Comparison of ENCODE assay signal across 10 cellular contexts in the genomic region with DNA sequence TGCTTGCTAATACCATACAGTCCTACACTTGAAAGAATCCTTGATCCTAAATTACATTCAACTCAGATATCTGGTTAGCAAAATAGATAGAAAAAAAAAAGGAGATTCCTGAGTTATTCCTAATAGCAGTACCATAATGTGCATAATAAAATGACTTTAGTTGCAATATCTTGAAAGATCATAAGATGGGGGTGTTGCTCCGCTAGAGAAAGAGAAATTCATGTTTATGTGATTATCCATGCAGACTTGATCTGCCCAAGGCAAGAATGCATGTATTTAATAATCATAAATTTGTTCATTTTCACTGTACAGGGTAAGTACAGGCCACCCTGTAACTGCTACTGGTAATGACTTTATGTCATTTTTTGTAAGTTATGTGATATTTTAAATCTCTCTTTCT.
DNase-seq lines count a peak whose midpoint lies in the region; ATAC-seq and TF ChIP-seq lines count a peak whose summit lies in the region.
"Had no signal": no experiment of that assay in that cellular context is flagged by ENCODE, and none has a peak within 500 bp of the region (broad histone marks: within the 10 kb centered on the region; RNA-seq: fewer than 3 reads in every experiment).

No MANE protein-coding gene starts in this region.

- intact Hi-C loops in PC-9 (cut with micrococcal nuclease; ENCODE audit: unreplicated experiment) = loop anchor here (1.0 kb wide), 1 partner anchor 416 kb away; no protein-coding TSS in a partner anchor

- H4K20me1 ChIP-seq in PC-9 (ENCODE audit: insufficient read depth) = no peaks in the 10 kb centered on the region

- H3K27ac Mint-ChIP-seq in activated T-cell treated with anti-CD3 and anti-CD28 coated beads, Interleukin-2, amount 50 U/mL, for 72 hours = no peak overlapping the region
- H3K27ac Mint-ChIP-seq: activated naive CD4-positive, alpha-beta T cell treated with anti-CD3 and anti-CD28 coated beads for 36 hours had no signal

- no peaks in the 10 kb centered on the region for H3K9me2 ChIP-seq in PC-9 (ENCODE audit: insufficient read depth)

- no peaks in the 10 kb centered on the region for H3K9me3 ChIP-seq in PC-9 (ENCODE audit: insufficient read depth, low read depth)
- H3K9me3 ChIP-seq: neutrophil had no signal

- H3K4me3 ChIP-seq in PC-9 = no peak overlapping the region
- H3K4me3 ChIP-seq in fibroblast of mammary gland (ENCODE audit: control insufficient read depth, low read depth, low read length) = no peak overlapping the region

- no peak overlapping the region for H2AFZ ChIP-seq in PC-9

- CTCF ChIA-PET in PC-9 (lab: Charles Lee) = interaction anchor here (1.0 kb wide), 1 partner anchor 416 kb away, joined by 3 read pairs; no protein-coding TSS in a partner anchor

- POLR2A ChIA-PET in PC-9 (lab: Charles Lee; ENCODE audit: unreplicated experiment) = no interaction called here

- H3F3A ChIP-seq in PC-9 (ENCODE audit: insufficient read depth, low read depth) = no peaks in the 10 kb centered on the region

- TF ChIP-seq CTCF in GM20000 (IDR thresholded peaks at IDR 0.05; ENCODE audit: extremely low read depth, missing control alignments) = peak; percentile 3
- peak; percentile 62 for TF ChIP-seq CTCF in PC-9 (conservative IDR thresholded peaks at IDR 0.05)
- peak; percentile 41 for TF ChIP-seq CTCF in fibroblast of mammary gland (conservative IDR thresholded peaks at IDR 0.05; ENCODE audit: control insufficient read depth, insufficient read depth, low read depth, low read length)

- in situ Hi-C loops in ACHN (cut with HindIII; ENCODE audit: low pct_ligation_motif_present, low pct_unique_long_range_greater_than_20kb, low sequenced_read_pairs) = no loop called here

- H3K27ac ChIP-seq in PC-9 = no peak overlapping the region

- no peak for ATAC-seq in GM18498 (IDR thresholded peaks at IDR 0.05; ENCODE audit: unreplicated experiment)
- no peak for ATAC-seq in activated T-cell treated with anti-CD3 and anti-CD28 coated beads, Interleukin-2, amount 50 U/mL, for 72 hours (replicated peaks in 1 of 2)
- ATAC-seq in HG03025 (IDR thresholded peaks at IDR 0.05; ENCODE audit: low FRiP score, unreplicated experiment) = no peak

- DNase-seq in ACHN (peak; percentile 28), GM20000 (ENCODE audit: low spot score) (no peak), PC-9 (no peak), fibroblast of mammary gland (ENCODE audit: low read depth) (peak; percentile 36)
- no peak for DNase-seq in activated T-cell treated with anti-CD3 and anti-CD28 coated beads, Interleukin-2, amount 50 U/mL, for 72 hours
- DNase-seq in effector CD8-positive, alpha-beta T cell (lab: John Stamatoyannopoulos, UW) = no peak
- DNase-seq: activated naive CD4-positive, alpha-beta T cell treated with anti-CD3 and anti-CD28 coated beads for 36 hours had no signal

- no peak overlapping the region for H3K4me3 Mint-ChIP-seq in activated T-cell treated with anti-CD3 and anti-CD28 coated beads, Interleukin-2, amount 50 U/mL, for 72 hours
- H3K4me3 Mint-ChIP-seq: activated naive CD4-positive, alpha-beta T cell treated with anti-CD3 and anti-CD28 coated beads for 36 hours had no signal

- no peak overlapping the region for H3K4me2 ChIP-seq in PC-9

- H3K4me1 Mint-ChIP-seq in activated T-cell treated with anti-CD3 and anti-CD28 coated beads, Interleukin-2, amount 50 U/mL, for 72 hours (ENCODE audit: low read depth) = peaks cover 15% of the 10 kb centered on the region

- no TSS peak for BruUV-seq in PC-9 (replicated peaks; lab: Mats Ljungman, UMichigan)

- H3K79me2 ChIP-seq in PC-9 (ENCODE audit: low read depth) = no peaks in the 10 kb centered on the region

- H3K36me3 ChIP-seq in PC-9 (ENCODE audit: low read depth) = no peaks in the 10 kb centered on the region
- H3K36me3 ChIP-seq: neutrophil had no signal

- peaks cover 7% of the 10 kb centered on the region for H3K27me3 Mint-ChIP-seq in activated T-cell treated with anti-CD3 and anti-CD28 coated beads, Interleukin-2, amount 50 U/mL, for 72 hours (ENCODE audit: low read depth)

- H3K36me3 Mint-ChIP-seq in activated T-cell treated with anti-CD3 and anti-CD28 coated beads, Interleukin-2, amount 50 U/mL, for 72 hours (ENCODE audit: insufficient read depth in 2 of 2) = peaks cover 0 to 2% of the 10 kb centered on the region in 2 donors

- H3K9me3 Mint-ChIP-seq in activated T-cell treated with anti-CD3 and anti-CD28 coated beads, Interleukin-2, amount 50 U/mL, for 72 hours = no peaks in the 10 kb centered on the region
- H3K9me3 Mint-ChIP-seq: activated naive CD4-positive, alpha-beta T cell treated with anti-CD3 and anti-CD28 coated beads for 36 hours had no signal

- H3K4me1 ChIP-seq in PC-9 (replicated peaks; ENCODE audit: insufficient read depth) = no peaks in the 10 kb centered on the region

- H3K27me3 ChIP-seq in PC-9 (ENCODE audit: insufficient read depth, low read depth) = no peaks in the 10 kb centered on the region

Comparison
In these comparisons a context has a peak if more than half of its experiments do, and no peak if none do; other contexts are left out.
1. DNase-seq: peak in ACHN (single experiment) and fibroblast of mammary gland (single experiment); none in GM20000 (single experiment), PC-9 (0 of 2), activated T-cell treated with anti-CD3 and anti-CD28 coated beads, Interleukin-2, amount 50 U/mL, for 72 hours (0 of 2) and effector CD8-positive, alpha-beta T cell (single experiment).
2. CTCF ChIP-seq: peak in every context shown above with its lines; median percentile 62 in PC-9; 41 in fibroblast of mammary gland; 3 in GM20000.